12 cellular contexts compared by ENCODE assay signal in the genomic region with DNA sequence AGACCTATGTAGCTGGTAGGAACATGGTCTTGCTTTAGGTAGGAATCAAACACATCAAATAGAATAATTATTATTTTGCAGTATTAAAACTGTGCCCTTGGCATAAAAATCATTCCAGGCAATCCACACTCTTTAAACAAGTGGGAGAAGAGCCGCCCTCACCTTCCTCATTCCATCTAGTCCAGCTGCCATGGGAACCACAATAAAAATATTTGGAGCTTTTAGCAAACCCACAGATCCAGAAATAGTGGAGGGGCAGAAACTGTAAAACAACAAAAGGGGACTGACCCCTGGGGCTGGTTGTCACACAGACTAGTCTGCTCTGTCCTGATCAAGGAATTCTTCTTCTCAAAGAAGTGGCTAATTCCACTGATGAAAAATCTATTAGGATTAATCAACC.
A peak's percentile ranks its signal among the peaks of the same experiment; 100 is the strongest.
DNase-seq lines count a peak whose midpoint lies in the region; ATAC-seq and TF ChIP-seq lines count a peak whose summit lies in the region.
"Had no signal": no experiment of that assay in that cellular context is flagged by ENCODE, and none has a peak within 500 bp of the region (broad histone marks: within the 10 kb centered on the region; RNA-seq: fewer than 3 reads in every experiment).

No MANE protein-coding gene starts in this region.

- no peak for ATAC-seq in CD8-positive, alpha-beta T cell
- ATAC-seq in naive B cell (ENCODE audit: low read depth in 2 of 2) (no peak), HG03097 (IDR thresholded peaks at IDR 0.05; ENCODE audit: low FRiP score, unreplicated experiment) (no peak), HG02759 (IDR thresholded peaks at IDR 0.05; ENCODE audit: unreplicated experiment) (no peak)

- intact Hi-C loops in CD8-positive, alpha-beta T cell (cut with DNase I, micrococcal nuclease), result loop anchor here (2.0 to 10.0 kb wide), 4 partner anchors 40 to 778 kb away; no protein-coding TSS in a partner anchor
- intact Hi-C loops in activated T-helper 2 cell treated with anti-CD3 and anti-CD28 coated beads, Interferon-gamma antibody, Interleukin-2, Interleukin-4, amounts not matched to agents 10 μg/mL and 5 μg/mL and 100 μg/mL, durations not matched to agents 14 hours and 24 hours and 36 hours (cut with micrococcal nuclease), result no loop called here

- peaks cover 71% of the 10 kb centered on the region for H3K4me1 ChIP-seq in CD8-positive, alpha-beta T cell (ENCODE audit: insufficient read depth, low read length)
- H3K4me1 ChIP-seq: Caco-2 had no signal

- no peak overlapping the region for H3K4me3 ChIP-seq in CD8-positive, alpha-beta T cell (ENCODE audit: low read depth, low read length)

- H3K4me3 Mint-ChIP-seq in CD8-positive, alpha-beta T cell, result no peak overlapping the region
- no peak overlapping the region for H3K4me3 Mint-ChIP-seq in activated T-helper 2 cell treated with anti-CD3 and anti-CD28 coated beads, Interferon-gamma antibody, Interleukin-2, Interleukin-4, amounts not matched to agents 10 μg/mL and 5 μg/mL and 100 μg/mL, durations not matched to agents 14 hours and 24 hours and 36 hours (ENCODE audit: low read depth)
- peak overlapping the region in 3 of 8 donors; percentile 31 to 57 (median 32) for H3K4me3 Mint-ChIP-seq in naive B cell
- H3K4me3 Mint-ChIP-seq: nephron had no signal

- H3K27ac ChIP-seq in CD8-positive, alpha-beta T cell (ENCODE audit: low read depth, low read length), result no peak overlapping the region

- DNase-seq in CD8-positive, alpha-beta T cell, result no peak
- DNase-seq in HT-29 (ENCODE audit: low spot score) (peak; percentile 44), naive B cell (no peak), foreskin melanocyte (no peak), NCI-H526 (lab: John Stamatoyannopoulos, UW) (no peak)
- DNase-seq in activated T-helper 2 cell treated with anti-CD3 and anti-CD28 coated beads, Interferon-gamma antibody, Interleukin-2, Interleukin-4, amounts not matched to agents 10 μg/mL and 5 μg/mL and 100 μg/mL, durations not matched to agents 14 hours and 24 hours and 36 hours (ENCODE audit: low spot score), result no peak
- DNase-seq: Caco-2, NCI-H2029 treated with DMSO at 0.1 percent for 48 hours, small intestine had no signal

- no peak for TF ChIP-seq CTCF in CD8-positive, alpha-beta T cell (IDR thresholded peaks at IDR 0.05)

- no peaks in the 10 kb centered on the region for H3K27me3 Mint-ChIP-seq in CD8-positive, alpha-beta T cell (ENCODE audit: low read depth)
- H3K27me3 Mint-ChIP-seq in activated T-helper 2 cell treated with anti-CD3 and anti-CD28 coated beads, Interferon-gamma antibody, Interleukin-2, Interleukin-4, amounts not matched to agents 10 μg/mL and 5 μg/mL and 100 μg/mL, durations not matched to agents 14 hours and 24 hours and 36 hours (ENCODE audit: low read depth), result no peaks in the 10 kb centered on the region
- no peaks in the 10 kb centered on the region for H3K27me3 Mint-ChIP-seq in naive B cell

- CTCF ChIA-PET in CD8-positive, alpha-beta T cell (lab: Charles Lee), result interaction anchor here (0.8 to 2.2 kb wide), 7 partner anchors 9 to 185 kb away, joined by 3 to 8 read pairs (median 5); no protein-coding TSS in a partner anchor

- peaks cover 84% of the 10 kb centered on the region for H3K4me1 Mint-ChIP-seq in CD8-positive, alpha-beta T cell (ENCODE audit: low read depth)
- H3K4me1 Mint-ChIP-seq in activated T-helper 2 cell treated with anti-CD3 and anti-CD28 coated beads, Interferon-gamma antibody, Interleukin-2, Interleukin-4, amounts not matched to agents 10 μg/mL and 5 μg/mL and 100 μg/mL, durations not matched to agents 14 hours and 24 hours and 36 hours (ENCODE audit: low read depth), result peaks cover 62% of the 10 kb centered on the region
- peaks cover 42 to 67% (median 67%) of the 10 kb centered on the region in 3 donors for H3K4me1 Mint-ChIP-seq in naive B cell

- H3K36me3 Mint-ChIP-seq in CD8-positive, alpha-beta T cell, result peaks cover 90% of the 10 kb centered on the region
- peaks cover 82% of the 10 kb centered on the region for H3K36me3 Mint-ChIP-seq in activated T-helper 2 cell treated with anti-CD3 and anti-CD28 coated beads, Interferon-gamma antibody, Interleukin-2, Interleukin-4, amounts not matched to agents 10 μg/mL and 5 μg/mL and 100 μg/mL, durations not matched to agents 14 hours and 24 hours and 36 hours (ENCODE audit: low read depth)
- peaks cover 40 to 45% of the 10 kb centered on the region in 2 donors for H3K36me3 Mint-ChIP-seq in naive B cell

- POLR2A ChIA-PET in CD8-positive, alpha-beta T cell (lab: Charles Lee), result interaction anchor here (0.9 to 2.3 kb wide), 7 partner anchors 11 to 181 kb away, joined by 4 to 11 read pairs (median 5); no protein-coding TSS in a partner anchor

- peak overlapping the region; percentile 43 for H3K27ac Mint-ChIP-seq in CD8-positive, alpha-beta T cell
- H3K27ac Mint-ChIP-seq in activated T-helper 2 cell treated with anti-CD3 and anti-CD28 coated beads, Interferon-gamma antibody, Interleukin-2, Interleukin-4, amounts not matched to agents 10 μg/mL and 5 μg/mL and 100 μg/mL, durations not matched to agents 14 hours and 24 hours and 36 hours, result peak overlapping the region; percentile 71
- peak overlapping the region in 4 of 6 donors; percentile 10 to 79 (median 56) for H3K27ac Mint-ChIP-seq in naive B cell

- H3K9me3 ChIP-seq in CD8-positive, alpha-beta T cell (ENCODE audit: low read length), result no peaks in the 10 kb centered on the region
- H3K9me3 ChIP-seq: Caco-2 had no signal

- no peaks in the 10 kb centered on the region for H3K27me3 ChIP-seq in CD8-positive, alpha-beta T cell (ENCODE audit: insufficient read depth, low read length)

- H3K9me3 Mint-ChIP-seq in CD8-positive, alpha-beta T cell, result no peaks in the 10 kb centered on the region
- H3K9me3 Mint-ChIP-seq in activated T-helper 2 cell treated with anti-CD3 and anti-CD28 coated beads, Interferon-gamma antibody, Interleukin-2, Interleukin-4, amounts not matched to agents 10 μg/mL and 5 μg/mL and 100 μg/mL, durations not matched to agents 14 hours and 24 hours and 36 hours, result no peaks in the 10 kb centered on the region
- H3K9me3 Mint-ChIP-seq in naive B cell, result no peaks in the 10 kb centered on the region
- H3K9me3 Mint-ChIP-seq: nephron had no signal

- peaks cover 72% of the 10 kb centered on the region for H3K36me3 ChIP-seq in CD8-positive, alpha-beta T cell (ENCODE audit: insufficient read depth, low read length)
